ENCODE assay signal across 13 cellular contexts in genomic region chr14:89340200-89340667, GRCh38.
DNase-seq lines count a peak whose midpoint lies in the region; ATAC-seq, FAIRE-seq and TF ChIP-seq lines count a peak whose summit lies in the region.
"Had no signal": no experiment of that assay in that cellular context is flagged by ENCODE, and none has a peak within 500 bp of the region (broad histone marks: within the 10 kb centered on the region; RNA-seq: fewer than 3 reads in every experiment).

No MANE protein-coding gene starts in this region.

- CTCF ChIA-PET in A549 (lab: Yijun Ruan, JAX) = interaction anchor here (0.6 to 1.2 kb wide), 2 partner anchors 20 to 156 kb away, joined by 3 to 5 read pairs; no protein-coding TSS in a partner anchor

- ATAC-seq in A549 (no peak), HG02884 (IDR thresholded peaks at IDR 0.05; ENCODE audit: unreplicated experiment) (no peak)

- H3K36me3 Mint-ChIP-seq in HFFc6 (ENCODE audit: low read depth) = no peaks in the 10 kb centered on the region

- H3K27ac Mint-ChIP-seq in HFFc6 = peak overlapping the region; percentile 8; the same call in 1 of the 2 replicates

- H3K27me3 ChIP-seq in bronchial epithelial cell (ENCODE audit: control insufficient read depth, insufficient read depth, low read length) = no peaks in the 10 kb centered on the region
- no peaks in the 10 kb centered on the region for H3K27me3 ChIP-seq in liver (ENCODE audit: control insufficient read depth in 4 of 4, insufficient read depth in 4 of 4, low read length in 3 of 4)
- no peaks in the 10 kb centered on the region for H3K27me3 ChIP-seq in BE2C

- H3K4me1 ChIP-seq in A549 = peaks cover 10% of the 10 kb centered on the region; the same call in 2 of the 3 replicates
- H3K4me1 ChIP-seq in liver (ENCODE audit: control insufficient read depth in 4 of 4, insufficient read depth in 4 of 4, low read length in 3 of 4) = peaks cover 7 to 32% (median 20%) of the 10 kb centered on the region in 4 donors
- H3K4me1 ChIP-seq in BE2C = no peaks in the 10 kb centered on the region

- no peaks in the 10 kb centered on the region for H3K27me3 Mint-ChIP-seq in HFFc6 (ENCODE audit: insufficient read depth)
- H3K27me3 Mint-ChIP-seq: CD8-positive, alpha-beta memory T cell had no signal

- FAIRE-seq in A549 (lab: Jason Lieb, UNC) = no peak
- FAIRE-seq in bronchial epithelial cell (lab: Jason Lieb, UNC) = no peak

- no peak overlapping the region for H3K4me3 Mint-ChIP-seq in HFFc6
- H3K4me3 Mint-ChIP-seq: CD8-positive, alpha-beta memory T cell had no signal

- TF ChIP-seq CTCF in A549 (IDR thresholded peaks at IDR 0.05) = no peak
- TF ChIP-seq CTCF in HFFc6 (IDR thresholded peaks at IDR 0.05) = no peak
- no peak for TF ChIP-seq CTCF in bronchial epithelial cell (IDR thresholded peaks at IDR 0.05; ENCODE audit: insufficient read depth, low read length, severe bottlenecking)
- no peak for TF ChIP-seq CTCF in liver (IDR thresholded peaks at IDR 0.05; ENCODE audit: low read depth, low read length, missing input control)
- TF ChIP-seq CTCF in BE2C (IDR thresholded peaks at IDR 0.05; ENCODE audit: low read depth, low read length) = no peak
- no peak for TF ChIP-seq CTCF in GM10266 (IDR thresholded peaks at IDR 0.05; ENCODE audit: control insufficient read depth, insufficient read depth, low read depth, missing control alignments)

- no peaks in the 10 kb centered on the region for H3K9me3 Mint-ChIP-seq in HFFc6
- H3K9me3 Mint-ChIP-seq: CD8-positive, alpha-beta memory T cell had no signal

- H3K4me2 ChIP-seq in A549 = peak overlapping the region; percentile 45; the same call in 2 of the 3 replicates
- H3K4me2 ChIP-seq: KMS-11, PC-9 had no signal

- DNase-seq in A549 (ENCODE audit: low read depth in 1 of 2, low spot score in 1 of 2) (no peak), HFFc6 (no peak), bronchial epithelial cell (ENCODE audit: low read depth) (peak; percentile 93), BE2C (no peak), GM10266 (ENCODE audit: extremely low spot score) (no peak), SW480 (ENCODE audit: low spot score) (no peak)
- DNase-seq: CD8-positive, alpha-beta memory T cell; effector memory CD4-positive, alpha-beta T cell; PC-9; stimulated activated CD4-positive, alpha-beta T cell treated with anti-CD3 and anti-CD28 coated beads, Interleukin-4, amount 100 ng/mL, for 24 hours had no signal

- H3K36me3 ChIP-seq in bronchial epithelial cell (ENCODE audit: control insufficient read depth, insufficient read depth, low read length) (no peaks in the 10 kb centered on the region), liver (ENCODE audit: control insufficient read depth in 4 of 4, insufficient read depth in 3 of 4, low read depth in 1 of 4, low read length in 3 of 4) (no peaks in the 10 kb centered on the region), BE2C (no peaks in the 10 kb centered on the region)

- POLR2A ChIA-PET in A549 (lab: Yijun Ruan, JAX) = no interaction called here

- H3K9me3 ChIP-seq in A549 (no peaks in the 10 kb centered on the region), liver (ENCODE audit: control insufficient read depth in 4 of 4, low read length in 3 of 4) (no peaks in the 10 kb centered on the region), BE2C (no peaks in the 10 kb centered on the region)

- H3K9ac ChIP-seq in liver (ENCODE audit: low read depth in 1 of 2, low read length in 2 of 2) = no peak overlapping the region
- H3K9ac ChIP-seq: KMS-11 had no signal

- TF ChIP-seq EP300 in A549 (IDR thresholded peaks at IDR 0.05) = no peak

- H3K4me3 ChIP-seq in A549 (no peak overlapping the region), bronchial epithelial cell (ENCODE audit: low read depth, low read length) (no peak overlapping the region), liver (ENCODE audit: low read depth in 1 of 3, low read length in 3 of 3) (no peak overlapping the region), BE2C (ENCODE audit: low read depth, low read length) (no peak overlapping the region)
- H3K4me3 ChIP-seq: PC-9 had no signal

- WGBS in A549 (ENCODE audit: missing lambda C conversion rate) = 57% methylated on average over 4 of the region's 4 CpGs
- WGBS in liver = 29% methylated on average over 4 of the region's 4 CpGs

- TF ChIP-seq RAD21 in A549 (conservative IDR thresholded peaks at IDR 0.05 in 1 of 2, IDR thresholded peaks at IDR 0.05 in 1 of 2) (no peak), liver (IDR thresholded peaks at IDR 0.05) (peak; percentile 49 to 57)

- H3K27ac ChIP-seq in A549 (peak overlapping the region in 1 of 2 experiments; percentile 35; a peak in 1 of 6 replicates), liver (ENCODE audit: low read depth in 1 of 2, low read length in 2 of 2) (peak overlapping the region; percentile 37 to 61)
- H3K27ac ChIP-seq: KMS-11, PC-9 had no signal

- peaks cover 34% of the 10 kb centered on the region for H3K4me1 Mint-ChIP-seq in HFFc6 (ENCODE audit: low read depth)

- no peak for TF ChIP-seq POLR2A in A549 (IDR thresholded peaks at IDR 0.05; ENCODE audit: low read length)

TF ChIP-seq in A549, 52 proteins besides CTCF, POLR2A, EP300 and RAD21 (continues in another document):
- TF ChIP-seq ATOH8 (CRISPR knock-in tag; IDR thresholded peaks at IDR 0.05; ENCODE audit: low read depth) (no peak), BHLHE40 (IDR thresholded peaks at IDR 0.05; ENCODE audit: low read depth, low read length) (no peak), PBX3 (IDR thresholded peaks at IDR 0.05) (no peak), HMGXB4 (CRISPR knock-in tag; IDR thresholded peaks at IDR 0.05; ENCODE audit: borderline replicate concordance) (no peak), FOSL2 (IDR thresholded peaks at IDR 0.05) (no peak), FOSL2 (CRISPR knock-in tag; IDR thresholded peaks at IDR 0.05) (no peak)

TF ChIP-seq in liver, 16 proteins besides CTCF, POLR2A, EP300 and RAD21:
- TF ChIP-seq EGR1 (IDR thresholded peaks at IDR 0.05; ENCODE audit: low read depth in 2 of 2) = peak in 1 of 2 donors; percentile 96
- TF ChIP-seq FOXA2 (IDR thresholded peaks at IDR 0.05) = peak; percentile 92
- peak; percentile 75 for TF ChIP-seq YY1 (IDR thresholded peaks at IDR 0.05)
- peak; percentile 87 for TF ChIP-seq FOXA1 (IDR thresholded peaks at IDR 0.05)
- peak; percentile 90 for TF ChIP-seq SP1 (IDR thresholded peaks at IDR 0.05)
- peak; percentile 80 for TF ChIP-seq ZBTB33 (IDR thresholded peaks at IDR 0.05)
- peak; percentile 81 to 96 for TF ChIP-seq JUND (IDR thresholded peaks at IDR 0.05)
- peak; percentile 76 for TF ChIP-seq MAX (IDR thresholded peaks at IDR 0.05)
- TF ChIP-seq REST (IDR thresholded peaks at IDR 0.05) = peak; percentile 71
- peak; percentile 73 for TF ChIP-seq HNF4G (IDR thresholded peaks at IDR 0.05)
- peak; percentile 95 to 96 for TF ChIP-seq HNF4A (conservative IDR thresholded peaks at IDR 0.05)
- TF ChIP-seq NR2F2 (IDR thresholded peaks at IDR 0.05) = peak; percentile 45
- TF ChIP-seq GABPA (IDR thresholded peaks at IDR 0.05 in 1 of 2, conservative IDR thresholded peaks at IDR 0.05 in 1 of 2) = no peak
- peak; percentile 60 for TF ChIP-seq ATF3 (IDR thresholded peaks at IDR 0.05)
- peak; percentile 75 to 86 for TF ChIP-seq RXRA (IDR thresholded peaks at IDR 0.05)
- peak; percentile 18 for TF ChIP-seq TAF1 (conservative IDR thresholded peaks at IDR 0.05)
TF ChIP-seq in liver: peak in this region for 15.
